10 cellular contexts compared by ENCODE assay signal in genomic region chr1:9561429-9561828, GRCh38. TPM values are rescaled to one million over a fixed set of nuclear protein-coding genes. Genes with fewer than 3 reads are reported as not detected.
DNase-seq lines count a peak whose midpoint lies in the region; ATAC-seq and TF ChIP-seq lines count a peak whose summit lies in the region.
"Had no signal": no experiment of that assay in that cellular context is flagged by ENCODE, and none has a peak within 500 bp of the region (broad histone marks: within the 10 kb centered on the region; RNA-seq: fewer than 3 reads in every experiment).

No MANE protein-coding gene starts in this region.

- no peak overlapping the region for H2AFZ ChIP-seq in OCI-LY1 (ENCODE audit: low read length)

- peaks cover 16% of the 10 kb centered on the region for H3K36me3 Mint-ChIP-seq in activated naive CD8-positive, alpha-beta T cell
- peaks cover 25% of the 10 kb centered on the region for H3K36me3 Mint-ChIP-seq in activated naive CD8-positive, alpha-beta T cell treated with anti-CD3 and anti-CD28 coated beads for 36 hours
- H3K36me3 Mint-ChIP-seq in nephron progenitor cell (ENCODE audit: low read depth), result peaks cover 48% of the 10 kb centered on the region

- H3K9ac ChIP-seq in OCI-LY1 (ENCODE audit: low read length), result no peak overlapping the region

- no peak for DNase-seq in activated naive CD8-positive, alpha-beta T cell treated with anti-CD3 and anti-CD28 coated beads for 36 hours
- no peak for DNase-seq in nephron progenitor cell
- no peak for DNase-seq in stimulated activated CD4-positive, alpha-beta T cell treated with anti-CD3 and anti-CD28 coated beads, Interleukin-15, amount 100 ng/mL, for 24 hours

- peaks cover 70% of the 10 kb centered on the region for H3K4me1 ChIP-seq in OCI-LY1 (ENCODE audit: insufficient read depth, low read length, severe bottlenecking)

- no peaks in the 10 kb centered on the region for H3K9me3 Mint-ChIP-seq in activated naive CD8-positive, alpha-beta T cell (ENCODE audit: low read depth)
- no peaks in the 10 kb centered on the region for H3K9me3 Mint-ChIP-seq in activated naive CD8-positive, alpha-beta T cell treated with anti-CD3 and anti-CD28 coated beads for 36 hours
- H3K9me3 Mint-ChIP-seq in nephron progenitor cell, result peaks cover 20% of the 10 kb centered on the region
- H3K9me3 Mint-ChIP-seq: T-helper 1 cell treated with Interleukin-12 subunit alpha and Interleukin-12 subunit beta and Interleukin-4 antibody, amounts not matched to agents 30 μg/mL and 1 μg/mL, for 36 hours had no signal

- H3K79me2 ChIP-seq in OCI-LY1 (ENCODE audit: insufficient read depth, low read length), result peaks cover 18% of the 10 kb centered on the region

- H3K9me2 ChIP-seq in OCI-LY1 (ENCODE audit: low read depth, low read length), result no peaks in the 10 kb centered on the region

- no peak for TF ChIP-seq CTCF in OCI-LY1 (IDR thresholded peaks at IDR 0.05; ENCODE audit: low read length)
- TF ChIP-seq CTCF in nephron progenitor cell (IDR thresholded peaks at IDR 0.05), result no peak

- peaks cover 38% of the 10 kb centered on the region for H3K4me1 Mint-ChIP-seq in activated naive CD8-positive, alpha-beta T cell (ENCODE audit: low read depth)
- peaks cover 34% of the 10 kb centered on the region for H3K4me1 Mint-ChIP-seq in activated naive CD8-positive, alpha-beta T cell treated with anti-CD3 and anti-CD28 coated beads for 36 hours
- H3K4me1 Mint-ChIP-seq in nephron progenitor cell, result peaks cover 23% of the 10 kb centered on the region

- H3K4me2 ChIP-seq in OCI-LY1 (ENCODE audit: low read length), result no peak overlapping the region

- no peak overlapping the region for H3K4me3 ChIP-seq in OCI-LY1 (ENCODE audit: low read depth, low read length, poor library complexity, severe bottlenecking)

- no peaks in the 10 kb centered on the region for H3K9me3 ChIP-seq in OCI-LY1 (ENCODE audit: low read length)
- H3K9me3 ChIP-seq: Caco-2 had no signal

- H3K27ac Mint-ChIP-seq in activated naive CD8-positive, alpha-beta T cell, result peak overlapping the region; percentile 34
- no peak overlapping the region for H3K27ac Mint-ChIP-seq in activated naive CD8-positive, alpha-beta T cell treated with anti-CD3 and anti-CD28 coated beads for 36 hours
- peak overlapping the region; percentile 71 for H3K27ac Mint-ChIP-seq in nephron progenitor cell
- H3K27ac Mint-ChIP-seq: T-helper 1 cell treated with Interleukin-12 subunit alpha and Interleukin-12 subunit beta and Interleukin-4 antibody, amounts not matched to agents 30 μg/mL and 1 μg/mL, for 36 hours had no signal

- H4K20me1 ChIP-seq in OCI-LY1 (ENCODE audit: insufficient read depth, low read length), result no peaks in the 10 kb centered on the region

- H3K4me3 Mint-ChIP-seq in activated naive CD8-positive, alpha-beta T cell, result no peak overlapping the region
- H3K4me3 Mint-ChIP-seq in activated naive CD8-positive, alpha-beta T cell treated with anti-CD3 and anti-CD28 coated beads for 36 hours, result no peak overlapping the region
- H3K4me3 Mint-ChIP-seq in nephron progenitor cell, result no peak overlapping the region
- H3K4me3 Mint-ChIP-seq: T-helper 1 cell treated with Interleukin-12 subunit alpha and Interleukin-12 subunit beta and Interleukin-4 antibody, amounts not matched to agents 30 μg/mL and 1 μg/mL, for 36 hours had no signal

- ATAC-seq in esophagus mucosa (peak; percentile 95), HG03135 (IDR thresholded peaks at IDR 0.05; ENCODE audit: unreplicated experiment) (no peak), HG03565 (IDR thresholded peaks at IDR 0.05; ENCODE audit: unreplicated experiment) (no peak)

- H3F3A ChIP-seq in OCI-LY1 (ENCODE audit: insufficient read depth, low read length), result no peaks in the 10 kb centered on the region

- no peaks in the 10 kb centered on the region for H3K27me3 ChIP-seq in OCI-LY1 (ENCODE audit: insufficient read depth, low read length)

- no peaks in the 10 kb centered on the region for H3K27me3 Mint-ChIP-seq in activated naive CD8-positive, alpha-beta T cell
- H3K27me3 Mint-ChIP-seq in activated naive CD8-positive, alpha-beta T cell treated with anti-CD3 and anti-CD28 coated beads for 36 hours, result no peaks in the 10 kb centered on the region
- no peaks in the 10 kb centered on the region for H3K27me3 Mint-ChIP-seq in nephron progenitor cell (ENCODE audit: low read depth, poor library complexity)

- H3K27ac ChIP-seq in OCI-LY1 (ENCODE audit: low read depth, low read length, poor library complexity, severe bottlenecking), result peak overlapping the region; percentile 87

- peaks cover 78% of the 10 kb centered on the region for H3K36me3 ChIP-seq in OCI-LY1 (ENCODE audit: insufficient read depth, low read length)

RNA-seq across cellular contexts. Expression of gene SLC25A33, which starts 22.2 kb away (rescaled TPM):
- 10 to 100 TPM; 11.1 to 13.2 TPM for total RNA-seq in activated naive CD8-positive, alpha-beta T cell treated with anti-CD3 and anti-CD28 coated beads for 36 hours
- 3.6 TPM for total RNA-seq in esophagus mucosa

RNA-seq across cellular contexts. Expression of gene TMEM201, which starts 27.3 kb away (rescaled TPM):
- 10 to 100 TPM; 31.6 to 32.2 TPM for total RNA-seq in activated naive CD8-positive, alpha-beta T cell treated with anti-CD3 and anti-CD28 coated beads for 36 hours
- total RNA-seq in esophagus mucosa, result 7.7 TPM
